In genomic region chr6:116971959-116972358, GRCh38 we compare ENCODE assay signal across 8 cellular contexts.
DNase-seq lines count a peak whose midpoint lies in the region; ATAC-seq and TF ChIP-seq lines count a peak whose summit lies in the region.

No MANE protein-coding gene starts in this region.

- no peak overlapping the region for H3K4me3 Mint-ChIP-seq in Caco-2 (ENCODE audit: unreplicated experiment)

- intact Hi-C loops in Caco-2 (cut with micrococcal nuclease; ENCODE audit: unreplicated experiment) = loop anchor here (1.0 kb wide), 2 partner anchors 217 to 345 kb away; no protein-coding TSS in a partner anchor
- intact Hi-C loops in body of pancreas (cut with DNase I) = no loop called here

- TF ChIP-seq POLR2A in body of pancreas (IDR thresholded peaks at IDR 0.05) = no peak

- H3K27me3 Mint-ChIP-seq in Caco-2 (ENCODE audit: insufficient read depth, unreplicated experiment) = no peaks in the 10 kb centered on the region

- TF ChIP-seq CTCF in Caco-2 (IDR thresholded peaks at IDR 0.05; ENCODE audit: insufficient read depth in 1 of 2, low read depth in 1 of 2, low read length in 1 of 2, severe bottlenecking in 1 of 2, unreplicated experiment in 1 of 2) = peak; percentile 58 to 59
- TF ChIP-seq CTCF in body of pancreas (IDR thresholded peaks at IDR 0.05) = peak; percentile 31 to 63 (median 53)

- H3K9me3 Mint-ChIP-seq in Caco-2 (ENCODE audit: unreplicated experiment) = no peaks in the 10 kb centered on the region

- ATAC-seq in GM18520 (IDR thresholded peaks at IDR 0.05; ENCODE audit: unreplicated experiment) (peak; percentile 66), HG03108 (IDR thresholded peaks at IDR 0.05; ENCODE audit: unreplicated experiment) (peak; percentile 65), body of pancreas (peak; percentile 47)

- H3K4me1 ChIP-seq in Caco-2 (no peaks in the 10 kb centered on the region), body of pancreas (no peaks in the 10 kb centered on the region)

- WGBS in body of pancreas, 2 donors = 0 to 3% methylated on average over 1 of the region's 1 CpG

- no TSS peak for BruUV-seq in Caco-2 (replicated peaks; lab: Mats Ljungman, UMichigan)

- no peak overlapping the region for H3K27ac ChIP-seq in body of pancreas

- H3K36me3 Mint-ChIP-seq in Caco-2 (ENCODE audit: insufficient read depth, unreplicated experiment) = no peaks in the 10 kb centered on the region

- H3K4me3 ChIP-seq in Caco-2 (ENCODE audit: low read depth, low read length) = no peak overlapping the region
- no peak overlapping the region for H3K4me3 ChIP-seq in body of pancreas
- H3K4me3 ChIP-seq in MG63 = no peak overlapping the region

- no peak overlapping the region for H3K27ac Mint-ChIP-seq in Caco-2 (ENCODE audit: unreplicated experiment)

- no peaks in the 10 kb centered on the region for H3K9me3 ChIP-seq in Caco-2
- no peaks in the 10 kb centered on the region for H3K9me3 ChIP-seq in body of pancreas
- no peaks in the 10 kb centered on the region for H3K9me3 ChIP-seq in MG63

- CTCF ChIA-PET in Caco-2 (lab: Charles Lee) = no interaction called here

- H3K36me3 ChIP-seq in Caco-2 (ENCODE audit: control insufficient read depth, insufficient read depth, low read length) = no peaks in the 10 kb centered on the region
- H3K36me3 ChIP-seq in body of pancreas (replicated peaks in 1 of 2; ENCODE audit: insufficient read depth in 1 of 2, low read depth in 2 of 2) = no peaks in the 10 kb centered on the region
- H3K36me3 ChIP-seq in MG63 = no peaks in the 10 kb centered on the region

- H3K27me3 ChIP-seq in Caco-2 (replicated peaks; ENCODE audit: control insufficient read depth, insufficient read depth, low read length) = 0 out of 2 replicates have a peak, but pooled peaks cover 1% of the 10 kb centered on the region
- H3K27me3 ChIP-seq in body of pancreas = peaks cover 0 to 3% of the 10 kb centered on the region in 2 donors
- H3K27me3 ChIP-seq in MG63 = no peaks in the 10 kb centered on the region; the same call in 1 of the 2 replicates

- DNase-seq in Caco-2 (peak; percentile 40 to 53), NCI-H2196 treated with DMSO at 0.1 percent for 48 hours (lab: John Stamatoyannopoulos, UW; ENCODE audit: unreplicated experiment) (peak; percentile 4), body of pancreas (peak; percentile 18 to 29 (median 22)), lung microvascular endothelial cell (ENCODE audit: low read depth in 2 of 2) (peak; percentile 53 to 65), MG63 (no peak), NCI-H2227 (lab: John Stamatoyannopoulos, UW; ENCODE audit: unreplicated experiment) (no peak)

- POLR2A ChIA-PET in Caco-2 (lab: Charles Lee) = no interaction called here

- no peaks in the 10 kb centered on the region for H3K4me1 Mint-ChIP-seq in Caco-2 (ENCODE audit: low read depth, unreplicated experiment)

Comparison
In these comparisons a context has a peak if more than half of its experiments do, and no peak if none do; other contexts are left out.
1. DNase-seq: peak in Caco-2 (2 of 2), NCI-H2196 treated with DMSO at 0.1 percent for 48 hours (single experiment), body of pancreas (4 of 4) and lung microvascular endothelial cell (2 of 2); none in MG63 (single experiment) and NCI-H2227 (single experiment).
2. Peak in every context shown above with its lines, with median percentiles within 50 percentile points of each other: ATAC-seq.